In genomic region chr1:209377995-209378394, GRCh38 we compare ENCODE assay signal across 17 cellular contexts.
DNase-seq lines count a peak whose midpoint lies in the region; ATAC-seq, FAIRE-seq and TF ChIP-seq lines count a peak whose summit lies in the region.
"Had no signal": no experiment of that assay in that cellular context is flagged by ENCODE, and none has a peak within 500 bp of the region (broad histone marks: within the 10 kb centered on the region; RNA-seq: fewer than 3 reads in every experiment).

No MANE protein-coding gene starts in this region.

- no peak overlapping the region for H3K14ac ChIP-seq in H1 (ENCODE audit: insufficient read length)
- H3K14ac ChIP-seq in trophoblast cell (ENCODE audit: low read length): no peak overlapping the region

- no peaks in the 10 kb centered on the region for H3K9me3 Mint-ChIP-seq in MCF 10A (ENCODE audit: unreplicated experiment)
- H3K9me3 Mint-ChIP-seq in activated CD4-positive, alpha-beta memory T cell treated with anti-CD3 and anti-CD28 coated beads for 36 hours: no peaks in the 10 kb centered on the region
- H3K9me3 Mint-ChIP-seq: CD8-positive, alpha-beta T cell had no signal

- H3K27ac Mint-ChIP-seq in MCF 10A (ENCODE audit: low read depth, unreplicated experiment): peak overlapping the region; percentile 34
- H3K27ac Mint-ChIP-seq in activated CD4-positive, alpha-beta memory T cell treated with anti-CD3 and anti-CD28 coated beads for 36 hours: no peak overlapping the region
- H3K27ac Mint-ChIP-seq: CD8-positive, alpha-beta T cell had no signal

- H3K36me3 Mint-ChIP-seq in MCF 10A (ENCODE audit: insufficient read depth, unreplicated experiment): no peaks in the 10 kb centered on the region
- no peaks in the 10 kb centered on the region for H3K36me3 Mint-ChIP-seq in activated CD4-positive, alpha-beta memory T cell treated with anti-CD3 and anti-CD28 coated beads for 36 hours
- H3K36me3 Mint-ChIP-seq: CD8-positive, alpha-beta T cell had no signal

- H3K27me3 ChIP-seq in mammary epithelial cell (ENCODE audit: insufficient read depth, low read length) (no peaks in the 10 kb centered on the region), H1 (replicated peaks in 1 of 4; ENCODE audit: control insufficient read depth in 3 of 4, extremely low read depth in 1 of 4, insufficient read depth in 3 of 4, low read length in 3 of 4) (no peaks in the 10 kb centered on the region), trophoblast cell (ENCODE audit: insufficient read depth, low read length) (no peaks in the 10 kb centered on the region), lower lobe of right lung (ENCODE audit: low read depth) (no peaks in the 10 kb centered on the region)
- H3K27me3 ChIP-seq: BLaER1 had no signal

- no peaks in the 10 kb centered on the region for H3K79me1 ChIP-seq in H1 (ENCODE audit: low read depth, low read length)
- H3K79me1 ChIP-seq in trophoblast cell (ENCODE audit: low read length): peaks cover 25% of the 10 kb centered on the region

- H3K23ac ChIP-seq in H1 (ENCODE audit: insufficient read length) (no peak overlapping the region), trophoblast cell (ENCODE audit: low read length) (no peak overlapping the region)

- no peak overlapping the region for H2BK120ac ChIP-seq in H1 (replicated peaks; ENCODE audit: low read depth, low read length)
- no peak overlapping the region for H2BK120ac ChIP-seq in trophoblast cell (ENCODE audit: insufficient read depth, low read length, poor library complexity)

- H3K56ac ChIP-seq in H1 (replicated peaks; ENCODE audit: insufficient read length, low read depth, low read length): no peak overlapping the region

- H3K27me3 Mint-ChIP-seq in MCF 10A (ENCODE audit: insufficient read depth, unreplicated experiment): no peaks in the 10 kb centered on the region
- no peaks in the 10 kb centered on the region for H3K27me3 Mint-ChIP-seq in activated CD4-positive, alpha-beta memory T cell treated with anti-CD3 and anti-CD28 coated beads for 36 hours

- H3K4me2 ChIP-seq in mammary epithelial cell (ENCODE audit: insufficient read depth, low read depth, low read length): no peak overlapping the region
- H3K4me2 ChIP-seq in H1 (ENCODE audit: insufficient read depth in 1 of 2, low read depth in 2 of 2, low read length in 2 of 2): no peak overlapping the region
- no peak overlapping the region for H3K4me2 ChIP-seq in trophoblast cell (ENCODE audit: low read length)
- H3K4me2 ChIP-seq: BLaER1 had no signal

- BruUV-seq in MCF 10A (replicated peaks; lab: Mats Ljungman, UMichigan) (no TSS peak), mammary epithelial cell (replicated peaks; lab: Mats Ljungman, UMichigan) (no TSS peak)

- H3K79me2 ChIP-seq in mammary epithelial cell (ENCODE audit: insufficient read depth, low read length) (no peaks in the 10 kb centered on the region), H1 (ENCODE audit: control insufficient read depth in 1 of 2, insufficient read depth in 2 of 2, low read length in 2 of 2) (no peaks in the 10 kb centered on the region), trophoblast cell (ENCODE audit: control insufficient read depth, insufficient read depth, low read length, poor library complexity) (peaks cover 2% of the 10 kb centered on the region)

- dilution Hi-C loops in mammary epithelial cell (cut with HindIII; ENCODE audit: low sequenced_read_pairs): loop anchor here (10.0 kb wide), 1 partner anchor 47 kb away; no protein-coding TSS in a partner anchor

- 0 out of 2 replicates have a peak overlapping the region, but pooled peaks have one; percentile 22 for H2BK12ac ChIP-seq in H1 (ENCODE audit: low read depth, low read length)
- H2BK12ac ChIP-seq in trophoblast cell (ENCODE audit: low read length): no peak overlapping the region

- H2BK5ac ChIP-seq in H1 (ENCODE audit: low read depth, low read length) (no peak overlapping the region), trophoblast cell (ENCODE audit: low read depth, low read length, poor library complexity) (peak overlapping the region; percentile 30)

- WGBS in mammary epithelial cell (ENCODE audit: low coverage, missing lambda C conversion rate): 81% methylated on average over 2 of the region's 2 CpGs
- WGBS in H1 (ENCODE audit: extremely low coverage in 1 of 2, insufficient coverage in 1 of 2, insufficient read length in 1 of 2, insufficient replicate concordance in 2 of 2, low coverage in 1 of 2, low lambda C conversion rate in 2 of 2, missing lambda C conversion rate in 1 of 2), 2 experiments: 88% methylated on average over 2 of the region's 2 CpGs; no CpG with 5 or more reads in 1 of the 2 experiments
- WGBS in trophoblast cell (ENCODE audit: extremely low coverage, insufficient coverage, insufficient read length): no CpG with 5 or more reads among the region's 2 CpGs

- no peak for TF ChIP-seq POLR2A in H1 (IDR thresholded peaks at IDR 0.05; ENCODE audit: control extremely low read depth in 1 of 2, low read depth in 2 of 2, low read length in 2 of 2)

- peaks cover 45% of the 10 kb centered on the region for H3K4me1 ChIP-seq in mammary epithelial cell (ENCODE audit: insufficient read depth, low read length)
- peaks cover 0 to 9% (median 6%) of the 10 kb centered on the region in 4 experiments; a peak in 6 of 7 replicates for H3K4me1 ChIP-seq in H1 (replicated peaks in 1 of 4; ENCODE audit: control insufficient read depth in 3 of 4, insufficient read depth in 4 of 4, low read length in 3 of 4)
- H3K4me1 ChIP-seq in trophoblast cell (ENCODE audit: control insufficient read depth in 1 of 2, insufficient read depth in 2 of 2, low read length in 2 of 2): peaks cover 7 to 10% of the 10 kb centered on the region in 2 experiments
- H3K4me1 ChIP-seq in lower lobe of right lung: no peaks in the 10 kb centered on the region
- no peaks in the 10 kb centered on the region for H3K4me1 ChIP-seq in mucosa of descending colon (ENCODE audit: low read depth)

- no peak overlapping the region for H2BK15ac ChIP-seq in H1 (ENCODE audit: low read length)

- peak overlapping the region; percentile 34; the same call in 1 of the 2 replicates for H2BK20ac ChIP-seq in H1 (ENCODE audit: low read length)

- H4K20me1 ChIP-seq in mammary epithelial cell (ENCODE audit: insufficient read depth, low read length) (no peaks in the 10 kb centered on the region), H1 (replicated peaks in 1 of 2; ENCODE audit: control insufficient read depth in 1 of 2, insufficient read depth in 2 of 2, low read length in 2 of 2) (no peaks in the 10 kb centered on the region)
- H4K20me1 ChIP-seq: BLaER1 had no signal

- H3K36me3 ChIP-seq in mammary epithelial cell (ENCODE audit: insufficient read depth, low read length) (no peaks in the 10 kb centered on the region), H1 (ENCODE audit: control insufficient read depth in 2 of 4, insufficient read depth in 4 of 4, low read length in 3 of 4) (no peaks in the 10 kb centered on the region), trophoblast cell (ENCODE audit: control insufficient read depth in 1 of 2, insufficient read depth in 2 of 2, low read length in 2 of 2) (no peaks in the 10 kb centered on the region), lower lobe of right lung (no peaks in the 10 kb centered on the region), mucosa of descending colon (ENCODE audit: low read depth) (no peaks in the 10 kb centered on the region)
- H3K36me3 ChIP-seq: BLaER1 had no signal

- no peak overlapping the region for H3K4ac ChIP-seq in H1 (replicated peaks; ENCODE audit: insufficient read length, low read depth, low read length)
- no peak overlapping the region for H3K4ac ChIP-seq in trophoblast cell (ENCODE audit: low read depth, low read length)

- TF ChIP-seq RAD21 in H1 (IDR thresholded peaks at IDR 0.05 in 1 of 2, conservative IDR thresholded peaks at IDR 0.05 in 1 of 2; ENCODE audit: low read depth in 2 of 2, low read length in 2 of 2): no peak

- H3K9ac ChIP-seq in mammary epithelial cell (ENCODE audit: insufficient read depth, low read length) (no peak overlapping the region), H1 (replicated peaks in 1 of 4; ENCODE audit: extremely low read depth in 1 of 4, low read depth in 3 of 4, low read length in 3 of 4) (no peak overlapping the region), trophoblast cell (ENCODE audit: low read length) (no peak overlapping the region)
- H3K9ac ChIP-seq: BLaER1, GM23248 had no signal

- H3K9me3 ChIP-seq in mammary epithelial cell (replicated peaks; ENCODE audit: insufficient read depth, low read length): no peaks in the 10 kb centered on the region
- no peaks in the 10 kb centered on the region for H3K9me3 ChIP-seq in H1 (ENCODE audit: insufficient read depth in 2 of 2, low read depth in 1 of 2, low read length in 1 of 2)
- no peaks in the 10 kb centered on the region for H3K9me3 ChIP-seq in trophoblast cell (ENCODE audit: insufficient read depth, low read depth, low read length)
- H3K9me3 ChIP-seq in lower lobe of right lung: no peaks in the 10 kb centered on the region
- no peaks in the 10 kb centered on the region for H3K9me3 ChIP-seq in mucosa of descending colon
- H3K9me3 ChIP-seq: BLaER1 had no signal

- ATAC-seq in lower lobe of right lung (no peak), mucosa of descending colon (no peak)
- ATAC-seq: CD8-positive, alpha-beta T cell had no signal

- POLR2A ChIA-PET in MCF 10A (lab: Yijun Ruan, JAX) (interaction anchor here (0.8 to 41.8 kb wide), 7 partner anchors 1 to 188 kb away, joined by 3 to 6956 read pairs (median 658); no protein-coding TSS in a partner anchor), H1 (lab: Charles Lee; ENCODE audit: partially characterized antibody) (no interaction called here)
- POLR2A ChIA-PET in activated CD4-positive, alpha-beta memory T cell treated with anti-CD3 and anti-CD28 coated beads for 36 hours (lab: Charles Lee): no interaction called here

- in situ Hi-C loops in mammary epithelial cell (cut with MboI; ENCODE audit: low sequenced_read_pairs in 2 of 2): no loop called here

- H4K8ac ChIP-seq in H1 (ENCODE audit: extremely low read depth, insufficient read depth, low read length): no peak overlapping the region
- no peak overlapping the region for H4K8ac ChIP-seq in trophoblast cell (ENCODE audit: low read depth, low read length)

- CTCF ChIA-PET in MCF 10A (lab: Yijun Ruan, JAX): interaction anchor here (0.5 to 41.1 kb wide), 5 partner anchors 21 to 926 kb away, joined by 4 to 1242 read pairs (median 7); no protein-coding TSS in a partner anchor
- CTCF ChIA-PET in mammary epithelial cell (lab: Charles Lee; ENCODE audit: low non-redundant PET): interaction anchor here (0.7 kb wide), 1 partner anchor 182 kb away, joined by 4 read pairs; no protein-coding TSS in a partner anchor
- CTCF ChIA-PET in H1 (lab: Charles Lee; ENCODE audit: partially characterized antibody): interaction anchor here (0.7 to 0.8 kb wide), 2 partner anchors 57 to 188 kb away, joined by 3 to 9 read pairs; no protein-coding TSS in a partner anchor
- CTCF ChIA-PET in activated CD4-positive, alpha-beta memory T cell treated with anti-CD3 and anti-CD28 coated beads for 36 hours (lab: Charles Lee): no interaction called here

- H2AFZ ChIP-seq in mammary epithelial cell (ENCODE audit: low read depth, low read length): no peak overlapping the region
- no peak overlapping the region for H2AFZ ChIP-seq in H1 (ENCODE audit: low read length)
- H2AFZ ChIP-seq in trophoblast cell (ENCODE audit: insufficient read depth, low read length, poor library complexity): no peak overlapping the region
- H2AFZ ChIP-seq: GM23248 had no signal

- TF ChIP-seq CTCF in MCF 10A (IDR thresholded peaks at IDR 0.05; ENCODE audit: unreplicated experiment) (no peak), mammary epithelial cell (conservative IDR thresholded peaks at IDR 0.05 in 1 of 2, IDR thresholded peaks at IDR 0.05 in 1 of 2; ENCODE audit: extremely low read depth in 1 of 2, insufficient read depth in 1 of 2, low read depth in 1 of 2, low read length in 2 of 2) (no peak), H1 (IDR thresholded peaks at IDR 0.05; ENCODE audit: control extremely low read depth in 1 of 3, insufficient read depth in 1 of 3, low read depth in 1 of 3, low read length in 3 of 3) (no peak), lower lobe of right lung (IDR thresholded peaks at IDR 0.05) (no peak), mucosa of descending colon (IDR thresholded peaks at IDR 0.05) (no peak)

- H3K23me2 ChIP-seq in H1 (ENCODE audit: low read depth, low read length): no peaks in the 10 kb centered on the region

- intact Hi-C loops in MCF 10A (cut with micrococcal nuclease) (no loop called here), mammary epithelial cell (cut with micrococcal nuclease) (no loop called here), lower lobe of right lung (cut with DNase I) (no loop called here), mucosa of descending colon (cut with DNase I, micrococcal nuclease) (no loop called here)
- intact Hi-C loops in activated CD4-positive, alpha-beta memory T cell treated with anti-CD3 and anti-CD28 coated beads for 36 hours (cut with micrococcal nuclease): no loop called here

- H3K4me3 ChIP-seq in mammary epithelial cell (replicated peaks in 1 of 3; ENCODE audit: insufficient read depth in 1 of 3, low read depth in 2 of 3, low read length in 3 of 3) (no peak overlapping the region), H1 (ENCODE audit: extremely low read depth in 1 of 4, insufficient read depth in 2 of 4, low read depth in 3 of 4, low read length in 4 of 4) (no peak overlapping the region), trophoblast cell (ENCODE audit: low read depth, low read length) (no peak overlapping the region), lower lobe of right lung (no peak overlapping the region), mucosa of descending colon (no peak overlapping the region)
- H3K4me3 ChIP-seq: BLaER1, GM23248 had no signal

- H4K91ac ChIP-seq in H1 (replicated peaks; ENCODE audit: insufficient read length, low read length) (no peak overlapping the region), trophoblast cell (ENCODE audit: low read depth, low read length) (no peak overlapping the region)

- H2AK5ac ChIP-seq in H1 (ENCODE audit: low read depth, low read length): no peak overlapping the region
- H2AK5ac ChIP-seq in trophoblast cell (ENCODE audit: low read length): no peak overlapping the region

- H3K18ac ChIP-seq in H1 (ENCODE audit: extremely low read depth, low read length) (no peak overlapping the region), trophoblast cell (ENCODE audit: low read length) (no peak overlapping the region)

- no peak overlapping the region for H4K5ac ChIP-seq in H1 (ENCODE audit: insufficient read length, low read depth, low read length)

- H3K27ac ChIP-seq in mammary epithelial cell (ENCODE audit: insufficient read depth, low read depth, low read length): no peak overlapping the region
- no peak overlapping the region for H3K27ac ChIP-seq in H1 (ENCODE audit: low read depth, low read length)
- H3K27ac ChIP-seq in trophoblast cell (ENCODE audit: low read depth, low read length): no peak overlapping the region
- no peak overlapping the region for H3K27ac ChIP-seq in lower lobe of right lung
- H3K27ac ChIP-seq: BLaER1, GM23248 had no signal

- H4K12ac ChIP-seq in trophoblast cell (ENCODE audit: low read depth, low read length): no peak overlapping the region

- no peak for TF ChIP-seq EP300 in H1 (IDR thresholded peaks at IDR 0.05; ENCODE audit: borderline replicate concordance in 1 of 2, low read depth in 2 of 2, low read length in 2 of 2)

- DNase-seq in MCF 10A (ENCODE audit: unreplicated experiment) (no peak), mammary epithelial cell (no peak), H1 (ENCODE audit: low read depth in 1 of 2, low spot score in 2 of 2) (no peak), trophoblast cell (no peak), lower lobe of right lung (no peak), mucosa of descending colon (no peak)
- no peak for DNase-seq in activated CD4-positive, alpha-beta memory T cell treated with anti-CD3 and anti-CD28 coated beads for 36 hours
- DNase-seq: 8988T; Calu3; CD8-positive, alpha-beta T cell; GM23248; HCEC 1CT had no signal

- FAIRE-seq in H1 (lab: Jason Lieb, UNC): no peak
- FAIRE-seq: G401.6, GM12891, GM18507, H54 had no signal

- peaks cover 64% of the 10 kb centered on the region for H3K4me1 Mint-ChIP-seq in MCF 10A (ENCODE audit: insufficient read depth, unreplicated experiment)
- no peaks in the 10 kb centered on the region for H3K4me1 Mint-ChIP-seq in activated CD4-positive, alpha-beta memory T cell treated with anti-CD3 and anti-CD28 coated beads for 36 hours (ENCODE audit: low read depth)

- no peak overlapping the region for H3K4me3 Mint-ChIP-seq in MCF 10A (ENCODE audit: unreplicated experiment)
- no peak overlapping the region for H3K4me3 Mint-ChIP-seq in activated CD4-positive, alpha-beta memory T cell treated with anti-CD3 and anti-CD28 coated beads for 36 hours
- H3K4me3 Mint-ChIP-seq: CD8-positive, alpha-beta T cell had no signal
